In genomic region chr5:116076496-116076895, GRCh38 we compare ENCODE assay signal across 1 cellular context.
TF ChIP-seq lines count a peak whose summit lies in the region.

No MANE protein-coding gene starts in this region.

TF ChIP-seq in GM12878, 131 proteins besides CTCF, POLR2A, EP300 and RAD21 (continued from another document):
- TF ChIP-seq ZNF592 (IDR thresholded peaks at IDR 0.05) (no peak), E2F4 (IDR thresholded peaks at IDR 0.05; ENCODE audit: low read depth, low read length) (no peak), TARDBP (IDR thresholded peaks at IDR 0.05; ENCODE audit: borderline replicate concordance) (no peak), PAX8 (IDR thresholded peaks at IDR 0.05) (0 out of 2 replicates have a peak, but pooled peaks have one; percentile 4), MXI1 (IDR thresholded peaks at IDR 0.05; ENCODE audit: low read depth, low read length) (no peak), DPF2 (IDR thresholded peaks at IDR 0.05) (peak; percentile 87), HDAC6 (IDR thresholded peaks at IDR 0.05; ENCODE audit: unreplicated experiment) (no peak), RUNX3 (IDR thresholded peaks at IDR 0.05; ENCODE audit: low read length) (peak; percentile 81), USF1 (IDR thresholded peaks at IDR 0.05; ENCODE audit: borderline replicate concordance, extremely low read length, insufficient read depth, low read depth, low read length) (no peak), RELA (IDR thresholded peaks at IDR 0.05; ENCODE audit: borderline replicate concordance, partially characterized antibody) (no peak)
